ENCODE assay signal across 17 cellular contexts in genomic region chr13:108306768-108307332, GRCh38. TPM values are rescaled to one million over a fixed set of nuclear protein-coding genes. Genes with fewer than 3 reads are reported as not detected.
A peak's percentile ranks its signal among the peaks of the same experiment; 100 is the strongest.
DNase-seq lines count a peak whose midpoint lies in the region; ATAC-seq and TF ChIP-seq lines count a peak whose summit lies in the region.
"Had no signal": no experiment of that assay in that cellular context is flagged by ENCODE, and none has a peak within 500 bp of the region (broad histone marks: within the 10 kb centered on the region; RNA-seq: fewer than 3 reads in every experiment).

No MANE protein-coding gene starts in this region.

- H3K36me3 ChIP-seq in brain microvascular endothelial cell (replicated peaks) (no peaks in the 10 kb centered on the region), A673 (ENCODE audit: insufficient read depth, low read length, poor library complexity, severe bottlenecking) (no peaks in the 10 kb centered on the region)

- no peak overlapping the region for H3K4me3 ChIP-seq in brain microvascular endothelial cell (ENCODE audit: low read depth, low read length)
- no peak overlapping the region for H3K4me3 ChIP-seq in foreskin fibroblast (ENCODE audit: low read depth in 1 of 2, low read length in 2 of 2)
- H3K4me3 ChIP-seq in A673 (ENCODE audit: low read depth, low read length, poor library complexity, severe bottlenecking), result no peak overlapping the region

- peaks cover 2% of the 10 kb centered on the region for H3K36me3 Mint-ChIP-seq in activated naive CD4-positive, alpha-beta T cell treated with anti-CD3 and anti-CD28 coated beads, Interleukin-2, amount 50 U/mL, for 24 hours
- H3K36me3 Mint-ChIP-seq in activated naive CD4-positive, alpha-beta T cell treated with anti-CD3 and anti-CD28 coated beads, Interleukin-2, amount 50 U/mL, for 72 hours, result peaks cover 0 to 6% of the 10 kb centered on the region in 2 donors
- H3K36me3 Mint-ChIP-seq in activated T-helper 17 cell treated with anti-CD3 and anti-CD28 coated beads, Interleukin-2, amount 50 U/mL, for 72 hours (ENCODE audit: low read depth), result no peaks in the 10 kb centered on the region

- peak overlapping the region; percentile 33 for H3K4me3 Mint-ChIP-seq in activated naive CD4-positive, alpha-beta T cell treated with anti-CD3 and anti-CD28 coated beads, Interleukin-2, amount 50 U/mL, for 24 hours
- peak overlapping the region; percentile 25 for H3K4me3 Mint-ChIP-seq in activated T-helper 17 cell treated with anti-CD3 and anti-CD28 coated beads, Interleukin-2, amount 50 U/mL, for 72 hours

- ATAC-seq in activated naive CD4-positive, alpha-beta T cell treated with anti-CD3 and anti-CD28 coated beads, Interleukin-2, amount 50 U/mL, for 72 hours, result no peak
- ATAC-seq in activated T-helper 17 cell treated with anti-CD3 and anti-CD28 coated beads, Interleukin-2, amount 50 U/mL, for 72 hours (replicated peaks), result no peak
- ATAC-seq in GM19467 (IDR thresholded peaks at IDR 0.05; ENCODE audit: unreplicated experiment), result no peak

- in situ Hi-C loops in brain microvascular endothelial cell (cut with HindIII; ENCODE audit: low pct_ligation_motif_present, low sequenced_read_pairs), result no loop called here

- peak overlapping the region; percentile 80 for H3K27ac Mint-ChIP-seq in activated naive CD4-positive, alpha-beta T cell treated with anti-CD3 and anti-CD28 coated beads, Interleukin-2, amount 50 U/mL, for 24 hours
- peak overlapping the region in 1 of 2 donors; percentile 32 for H3K27ac Mint-ChIP-seq in activated naive CD4-positive, alpha-beta T cell treated with anti-CD3 and anti-CD28 coated beads, Interleukin-2, amount 50 U/mL, for 72 hours
- peak overlapping the region; percentile 49 for H3K27ac Mint-ChIP-seq in activated T-helper 17 cell treated with anti-CD3 and anti-CD28 coated beads, Interleukin-2, amount 50 U/mL, for 72 hours

- intact Hi-C loops in A673 (cut with micrococcal nuclease; ENCODE audit: unreplicated experiment), result no loop called here

- H3K9me3 ChIP-seq in A673 (ENCODE audit: low read depth, low read length, poor library complexity, severe bottlenecking), result peaks cover 6% of the 10 kb centered on the region

- H3K4me1 Mint-ChIP-seq in activated naive CD4-positive, alpha-beta T cell treated with anti-CD3 and anti-CD28 coated beads, Interleukin-2, amount 50 U/mL, for 24 hours, result peaks cover 23% of the 10 kb centered on the region
- H3K4me1 Mint-ChIP-seq in activated T-helper 17 cell treated with anti-CD3 and anti-CD28 coated beads, Interleukin-2, amount 50 U/mL, for 72 hours, result peaks cover 6% of the 10 kb centered on the region

- H3K27me3 Mint-ChIP-seq in activated naive CD4-positive, alpha-beta T cell treated with anti-CD3 and anti-CD28 coated beads, Interleukin-2, amount 50 U/mL, for 24 hours, result no peaks in the 10 kb centered on the region
- H3K27me3 Mint-ChIP-seq in activated T-helper 17 cell treated with anti-CD3 and anti-CD28 coated beads, Interleukin-2, amount 50 U/mL, for 72 hours, result no peaks in the 10 kb centered on the region

- H3K4me1 ChIP-seq in A673 (ENCODE audit: insufficient read depth, low read length, poor library complexity, severe bottlenecking), result no peaks in the 10 kb centered on the region

- no peak overlapping the region for H3K27ac ChIP-seq in brain microvascular endothelial cell
- no peak overlapping the region for H3K27ac ChIP-seq in A673 (ENCODE audit: low read depth, low read length, poor library complexity, severe bottlenecking)
- H3K27ac ChIP-seq: C4-2B, HL-60 had no signal

- peaks cover 6% of the 10 kb centered on the region for H3K9me3 Mint-ChIP-seq in activated naive CD4-positive, alpha-beta T cell treated with anti-CD3 and anti-CD28 coated beads, Interleukin-2, amount 50 U/mL, for 24 hours
- H3K9me3 Mint-ChIP-seq in activated naive CD4-positive, alpha-beta T cell treated with anti-CD3 and anti-CD28 coated beads, Interleukin-2, amount 50 U/mL, for 72 hours, result peaks cover 0 to 6% of the 10 kb centered on the region in 2 donors
- H3K9me3 Mint-ChIP-seq in activated T-helper 17 cell treated with anti-CD3 and anti-CD28 coated beads, Interleukin-2, amount 50 U/mL, for 72 hours, result peaks cover 5% of the 10 kb centered on the region

- no peak for DNase-seq in activated naive CD4-positive, alpha-beta T cell treated with anti-CD3 and anti-CD28 coated beads, Interleukin-2, amount 50 U/mL, for 72 hours (ENCODE audit: low spot score in 2 of 2)
- DNase-seq in medulla oblongata (ENCODE audit: extremely low spot score) (peak; percentile 51), brain microvascular endothelial cell (no peak), foreskin fibroblast (no peak), A673 (ENCODE audit: low spot score) (no peak)
- DNase-seq: DMS79; GOT3; NCI-H146; NCI-H226; NCI-H526 treated with DMSO at 0.1 percent for 48 hours; NK-92 treated with Interleukin-12 subunit alpha and Interleukin-12 subunit beta, amount 100 ng/mL, for 24 hours had no signal

- TF ChIP-seq CTCF in brain microvascular endothelial cell (IDR thresholded peaks at IDR 0.05; ENCODE audit: low read depth, low read length, missing control alignments) (no peak), foreskin fibroblast (IDR thresholded peaks at IDR 0.05; ENCODE audit: low read depth, low read length) (no peak), A673 (conservative IDR thresholded peaks at IDR 0.05; ENCODE audit: low read depth, low read length) (no peak)

- BruUV-seq in A673 (replicated peaks; lab: Mats Ljungman, UMichigan), result no TSS peak

- POLR2A ChIA-PET in A673 (lab: Charles Lee; ENCODE audit: low non-redundant PET), result interaction anchor here (0.7 kb wide), 1 partner anchor 188 kb away, joined by 3 read pairs; no protein-coding TSS in a partner anchor

- H3K27me3 ChIP-seq in brain microvascular endothelial cell (replicated peaks) (no peaks in the 10 kb centered on the region), A673 (replicated peaks; ENCODE audit: insufficient read depth, low read depth, low read length, poor library complexity) (no peaks in the 10 kb centered on the region)

- CTCF ChIA-PET in A673 (lab: Charles Lee), result no interaction called here

RNA-seq across cellular contexts. Expression of gene TNFSF13B, which starts 37.3 kb away (rescaled TPM):
- total RNA-seq in activated naive CD4-positive, alpha-beta T cell treated with anti-CD3 and anti-CD28 coated beads, Interleukin-2, amount 50 U/mL, for 72 hours, result 1 to 10 TPM; 2.8 to 6.6 TPM
- total RNA-seq in activated T-helper 17 cell treated with anti-CD3 and anti-CD28 coated beads, Interleukin-2, amount 50 U/mL, for 72 hours, result 1 to 10 TPM; 3.6 to 4.4 TPM
- total RNA-seq in A673 (2021), result 9.2 and 11.2 TPM in 2 replicates
- total RNA-seq: G401 had no signal
